Comparison of ENCODE assay signal across 20 cellular contexts in genomic region chr7:141361965-141362364, GRCh38.
"Had no signal": no experiment of that assay in that cellular context is flagged by ENCODE, and none has a peak within 500 bp of the region (broad histone marks: within the 10 kb centered on the region; RNA-seq: fewer than 3 reads in every experiment).

No MANE protein-coding gene starts in this region.

- H3K36me3 ChIP-seq: tibial artery, uterus had no signal

- H3K27me3 ChIP-seq: tibial artery, uterus had no signal

- H3K4me3 ChIP-seq: SK-N-MC, tibial artery, uterus had no signal

- H3K9me3 ChIP-seq: tibial artery, uterus had no signal

- H3K4me1 ChIP-seq: uterus had no signal

- H3K27ac ChIP-seq: epithelial cell of prostate, SK-N-MC had no signal

- ATAC-seq: activated CD4-positive, CD25-positive, alpha-beta regulatory T cell treated with anti-CD3 and anti-CD28 coated beads, Interleukin-2, amount 50 U/mL, for 24 hours; activated naive CD8-positive, alpha-beta T cell treated with anti-CD3 and anti-CD28 coated beads, Interleukin-2, amount 50 U/mL, for 24 hours; natural killer cell treated with Interleukin-12 subunit alpha and Interleukin-12 subunit beta and Interleukin-15 and Interleukin-18, amount 100 ng/mL, for 72 hours; stimulated activated naive CD8-positive, alpha-beta T cell treated with anti-CD3 and anti-CD28 coated beads, Interleukin-15, Interleukin-2, amounts not matched to agents 100 U/mL and 50 U/mL, for 24 hours; T-cell had no signal

- DNase-seq: activated CD4-positive, alpha-beta T cell treated with anti-CD3 and anti-CD28 coated beads, Interleukin-2, amount 50 U/mL, for 1 hour; activated CD8-positive, alpha-beta memory T cell treated with anti-CD3 and anti-CD28 coated beads, Interleukin-2, amount 50 U/mL, for 4 hours; activated effector memory CD4-positive, alpha-beta T cell treated with Interleukin-2 at 50 U/mL for 16 hours; activated naive CD4-positive, alpha-beta T cell treated with anti-CD3 and anti-CD28 coated beads, Interleukin-2, amount 10 ng/mL, durations not matched to agents 7 days and 5 days; activated naive CD8-positive, alpha-beta T cell treated with anti-CD3 and anti-CD28 coated beads, Interleukin-2, amount 50 U/mL, for 24 hours; activated T-cell treated with anti-CD3 and anti-CD28 coated beads, Interleukin-2, amount 50 U/mL, for 48 hours; aorta; effector memory CD4-positive, alpha-beta T cell; foreskin melanocyte; glutamatergic neuron; nucleus accumbens; posterior cingulate gyrus; stimulated activated naive CD8-positive, alpha-beta T cell treated with anti-CD3 and anti-CD28 coated beads, Interleukin-15, Interleukin-2, amounts not matched to agents 100 U/mL and 50 U/mL, for 24 hours; T-cell; tibial artery; uterus had no signal
